In genomic region chr19:9909251-9909650, GRCh38 we compare ENCODE assay signal across 14 cellular contexts. TPM values are rescaled to one million over a fixed set of nuclear protein-coding genes. Genes with fewer than 3 reads are reported as not detected.
A peak's percentile ranks its signal among the peaks of the same experiment; 100 is the strongest.
DNase-seq lines count a peak whose midpoint lies in the region; TF ChIP-seq lines count a peak whose summit lies in the region.
"Had no signal": no experiment of that assay in that cellular context is flagged by ENCODE, and none has a peak within 500 bp of the region (broad histone marks: within the 10 kb centered on the region; RNA-seq: fewer than 3 reads in every experiment).

No MANE protein-coding gene starts in this region.

- TF ChIP-seq CTCF in nephron progenitor cell (IDR thresholded peaks at IDR 0.05), result no peak

- no peaks in the 10 kb centered on the region for H3K9me3 Mint-ChIP-seq in nephron progenitor cell
- H3K9me3 Mint-ChIP-seq in activated T-helper 1 cell treated with anti-CD3 and anti-CD28 coated beads, Interleukin-12 subunit alpha, Interleukin-12 subunit beta, Interleukin-2, Interleukin-4 antibody, amounts not matched to agents 30 ng/mL and 10 ng/mL and 1 ng/mL, durations not matched to agents 14 hours and 24 hours and 36 hours, result no peaks in the 10 kb centered on the region

- no peak overlapping the region for H3K4me3 Mint-ChIP-seq in nephron progenitor cell
- H3K4me3 Mint-ChIP-seq in activated T-helper 1 cell treated with anti-CD3 and anti-CD28 coated beads, Interleukin-12 subunit alpha, Interleukin-12 subunit beta, Interleukin-2, Interleukin-4 antibody, amounts not matched to agents 30 ng/mL and 10 ng/mL and 1 ng/mL, durations not matched to agents 14 hours and 24 hours and 36 hours, result no peak overlapping the region
- H3K4me3 Mint-ChIP-seq: CD4-positive, CD25-positive, alpha-beta regulatory T cell; IgD-negative memory B cell had no signal

- DNase-seq in Daoy (ENCODE audit: low read depth) (peak; percentile 17), KBM-7 (peak; percentile 41), islet precursor cell (peak; percentile 93), nephron progenitor cell (peak; percentile 20), NCI-H524 treated with DMSO at 0.1 percent for 48 hours (lab: John Stamatoyannopoulos, UW) (no peak), hypothalamus (lab: John Stamatoyannopoulos, UW) (no peak)
- DNase-seq in activated T-helper 1 cell treated with anti-CD3 and anti-CD28 coated beads, Interleukin-12 subunit alpha, Interleukin-12 subunit beta, Interleukin-2, Interleukin-4 antibody, amounts not matched to agents 30 ng/mL and 10 ng/mL and 1 ng/mL, durations not matched to agents 14 hours and 24 hours and 36 hours (ENCODE audit: low spot score), result no peak
- DNase-seq: 8988T; CD4-positive, CD25-positive, alpha-beta regulatory T cell; DMS 273 treated with DMSO at 0.1 percent for 48 hours; GM23248; H7 had no signal

- H3K4me1 Mint-ChIP-seq in nephron progenitor cell, result peaks cover 24% of the 10 kb centered on the region
- peaks cover 6% of the 10 kb centered on the region for H3K4me1 Mint-ChIP-seq in activated T-helper 1 cell treated with anti-CD3 and anti-CD28 coated beads, Interleukin-12 subunit alpha, Interleukin-12 subunit beta, Interleukin-2, Interleukin-4 antibody, amounts not matched to agents 30 ng/mL and 10 ng/mL and 1 ng/mL, durations not matched to agents 14 hours and 24 hours and 36 hours (ENCODE audit: low read depth)

- no peaks in the 10 kb centered on the region for H3K36me3 Mint-ChIP-seq in nephron progenitor cell (ENCODE audit: low read depth)
- H3K36me3 Mint-ChIP-seq in activated T-helper 1 cell treated with anti-CD3 and anti-CD28 coated beads, Interleukin-12 subunit alpha, Interleukin-12 subunit beta, Interleukin-2, Interleukin-4 antibody, amounts not matched to agents 30 ng/mL and 10 ng/mL and 1 ng/mL, durations not matched to agents 14 hours and 24 hours and 36 hours (ENCODE audit: low read depth), result no peaks in the 10 kb centered on the region
- H3K36me3 Mint-ChIP-seq: CD4-positive, CD25-positive, alpha-beta regulatory T cell; IgD-negative memory B cell had no signal

- no peak overlapping the region for H3K27ac Mint-ChIP-seq in nephron progenitor cell
- H3K27ac Mint-ChIP-seq in activated T-helper 1 cell treated with anti-CD3 and anti-CD28 coated beads, Interleukin-12 subunit alpha, Interleukin-12 subunit beta, Interleukin-2, Interleukin-4 antibody, amounts not matched to agents 30 ng/mL and 10 ng/mL and 1 ng/mL, durations not matched to agents 14 hours and 24 hours and 36 hours, result no peak overlapping the region
- H3K27ac Mint-ChIP-seq: CD4-positive, CD25-positive, alpha-beta regulatory T cell; IgD-negative memory B cell had no signal

- intact Hi-C loops in activated T-helper 1 cell treated with anti-CD3 and anti-CD28 coated beads, Interleukin-12 subunit alpha, Interleukin-12 subunit beta, Interleukin-2, Interleukin-4 antibody, amounts not matched to agents 30 ng/mL and 10 ng/mL and 1 ng/mL, durations not matched to agents 14 hours and 24 hours and 36 hours (cut with micrococcal nuclease), result no loop called here

- in situ Hi-C loops in KBM-7 (cut with MboI; ENCODE audit: low pct_unique_long_range_greater_than_20kb, low sequenced_read_pairs), result no loop called here

- H3K27me3 Mint-ChIP-seq in nephron progenitor cell (ENCODE audit: low read depth, poor library complexity), result peaks cover 6% of the 10 kb centered on the region
- H3K27me3 Mint-ChIP-seq in activated T-helper 1 cell treated with anti-CD3 and anti-CD28 coated beads, Interleukin-12 subunit alpha, Interleukin-12 subunit beta, Interleukin-2, Interleukin-4 antibody, amounts not matched to agents 30 ng/mL and 10 ng/mL and 1 ng/mL, durations not matched to agents 14 hours and 24 hours and 36 hours (ENCODE audit: insufficient read depth), result peaks cover 2% of the 10 kb centered on the region

RNA-seq across cellular contexts. Expression of gene OLFM2, which starts 27.1 kb away (rescaled TPM):
- total RNA-seq in Daoy (2014; rRNA removed; shearing (Covaris generic)), result 8.2 and 15.7 TPM in 2 replicates
- total RNA-seq in activated T-helper 1 cell treated with anti-CD3 and anti-CD28 coated beads, Interleukin-12 subunit alpha, Interleukin-12 subunit beta, Interleukin-2, Interleukin-4 antibody, amounts not matched to agents 30 ng/mL and 10 ng/mL and 1 ng/mL, durations not matched to agents 14 hours and 24 hours and 36 hours, result 0.78 and 1.6 TPM in 2 replicates
- total RNA-seq: HT1080 had no signal

Comparison
In these comparisons a context has a peak if more than half of its experiments do, and no peak if none do; other contexts are left out.
1. DNase-seq: peak in Daoy (single experiment), KBM-7 (single experiment), islet precursor cell (single experiment) and nephron progenitor cell (single experiment); none in NCI-H524 treated with DMSO at 0.1 percent for 48 hours (single experiment), activated T-helper 1 cell treated with anti-CD3 and anti-CD28 coated beads, Interleukin-12 subunit alpha, Interleukin-12 subunit beta, Interleukin-2, Interleukin-4 antibody, amounts not matched to agents 30 ng/mL and 10 ng/mL and 1 ng/mL, durations not matched to agents 14 hours and 24 hours and 36 hours (single experiment) and hypothalamus (0 of 51).